In genomic region chr16:30561212-30561816, GRCh38 we compare ENCODE assay signal across 6 cellular contexts. TPM values are rescaled to one million over a fixed set of nuclear protein-coding genes. Genes with fewer than 3 reads are reported as not detected.
DNase-seq lines count a peak whose midpoint lies in the region; ATAC-seq and TF ChIP-seq lines count a peak whose summit lies in the region.

No MANE protein-coding gene starts in this region.

- in situ Hi-C loops in mammary epithelial cell (cut with MboI; ENCODE audit: low sequenced_read_pairs in 2 of 2): no loop called here

- no peak overlapping the region for H3K27ac ChIP-seq in mammary epithelial cell (ENCODE audit: insufficient read depth, low read depth, low read length)

- ATAC-seq in GM21717 (IDR thresholded peaks at IDR 0.05; ENCODE audit: unreplicated experiment): no peak
- ATAC-seq in activated CD4-positive, CD25-positive, alpha-beta regulatory T cell treated with anti-CD3 and anti-CD28 coated beads, Interleukin-2, amount 50 U/mL, for 24 hours: no peak

- no peak overlapping the region for H3K4me3 ChIP-seq in mammary epithelial cell (replicated peaks in 1 of 3; ENCODE audit: insufficient read depth in 1 of 3, low read depth in 2 of 3, low read length in 3 of 3)

- H2AFZ ChIP-seq in mammary epithelial cell (ENCODE audit: low read depth, low read length): peak overlapping the region; percentile 76

- H3K9ac ChIP-seq in mammary epithelial cell (ENCODE audit: insufficient read depth, low read length): no peak overlapping the region

- peaks cover 43% of the 10 kb centered on the region for H3K4me1 Mint-ChIP-seq in nephron progenitor cell

- H3K4me3 Mint-ChIP-seq in nephron progenitor cell: peak overlapping the region; percentile 48

- DNase-seq in mammary epithelial cell: no peak
- no peak for DNase-seq in nephron progenitor cell
- DNase-seq in mucosa of gallbladder (ENCODE audit: low spot score): no peak

- H3K9me3 ChIP-seq in mammary epithelial cell (replicated peaks; ENCODE audit: insufficient read depth, low read length): no peaks in the 10 kb centered on the region

- CTCF ChIA-PET in mammary epithelial cell (lab: Charles Lee; ENCODE audit: low non-redundant PET): interaction anchor here (0.7 kb wide), 1 partner anchor 18 kb away, joined by 3 read pairs; no protein-coding TSS in a partner anchor

- H4K20me1 ChIP-seq in mammary epithelial cell (ENCODE audit: insufficient read depth, low read length): no peaks in the 10 kb centered on the region

- TF ChIP-seq CTCF in mammary epithelial cell (conservative IDR thresholded peaks at IDR 0.05 in 1 of 2, IDR thresholded peaks at IDR 0.05 in 1 of 2; ENCODE audit: extremely low read depth in 1 of 2, insufficient read depth in 1 of 2, low read depth in 1 of 2, low read length in 2 of 2) (no peak), nephron progenitor cell (IDR thresholded peaks at IDR 0.05) (no peak)

- H3K27me3 ChIP-seq in mammary epithelial cell (ENCODE audit: insufficient read depth, low read length): no peaks in the 10 kb centered on the region

- no peaks in the 10 kb centered on the region for H3K36me3 ChIP-seq in mammary epithelial cell (ENCODE audit: insufficient read depth, low read length)

- H3K9me3 Mint-ChIP-seq in nephron progenitor cell: no peaks in the 10 kb centered on the region

- H3K4me2 ChIP-seq in mammary epithelial cell (ENCODE audit: insufficient read depth, low read depth, low read length): peak overlapping the region; percentile 52

- intact Hi-C loops in mammary epithelial cell (cut with micrococcal nuclease): no loop called here

- peak; percentile 49 for TF ChIP-seq POLR2A in GM15510 (IDR thresholded peaks at IDR 0.05; ENCODE audit: borderline replicate concordance, extremely low read depth, insufficient read length)

- peaks cover 21% of the 10 kb centered on the region for H3K27me3 Mint-ChIP-seq in nephron progenitor cell (ENCODE audit: low read depth, poor library complexity)

- H3K27ac Mint-ChIP-seq in nephron progenitor cell: peak overlapping the region; percentile 89

- no TSS peak for BruUV-seq in mammary epithelial cell (replicated peaks; lab: Mats Ljungman, UMichigan)

- peaks cover 9% of the 10 kb centered on the region for H3K4me1 ChIP-seq in mammary epithelial cell (ENCODE audit: insufficient read depth, low read length)

- 42% methylated on average over 23 of the region's 45 CpGs for WGBS in mammary epithelial cell (ENCODE audit: low coverage, missing lambda C conversion rate)

- peaks cover 12% of the 10 kb centered on the region for H3K79me2 ChIP-seq in mammary epithelial cell (ENCODE audit: insufficient read depth, low read length)

- dilution Hi-C loops in mammary epithelial cell (cut with HindIII; ENCODE audit: low sequenced_read_pairs): no loop called here

- H3K36me3 Mint-ChIP-seq in nephron progenitor cell (ENCODE audit: low read depth): peaks cover 2% of the 10 kb centered on the region

RNA-seq across cellular contexts. Expression of gene ZNF764, which starts 3.1 kb away (rescaled TPM):
- total RNA-seq in mammary epithelial cell (1 to 10 TPM; 5.5 to 6.6 TPM), mucosa of gallbladder (12.1 TPM)
- polyA plus RNA-seq in mammary epithelial cell: 2.8 TPM
- polyA minus RNA-seq in mammary epithelial cell: not detected

RNA-seq across cellular contexts. Expression of gene ZNF688, which starts 10.2 kb away (rescaled TPM):
- 10 to 100 TPM in 1 of 2 donors, 1 to 10 TPM in 1; 6.2 to 10.6 TPM for total RNA-seq in mammary epithelial cell
- 3.4 TPM for polyA plus RNA-seq in mammary epithelial cell
- 9.4 TPM for polyA minus RNA-seq in mammary epithelial cell
- 23.5 TPM for total RNA-seq in mucosa of gallbladder

RNA-seq across cellular contexts. Expression of gene ZNF785, which starts 24.2 kb away (rescaled TPM):
- total RNA-seq in mammary epithelial cell (1 to 10 TPM; 7.6 to 8.0 TPM), mucosa of gallbladder (24.0 TPM)
- polyA plus RNA-seq in mammary epithelial cell: 3.2 TPM
- 6.5 TPM for polyA minus RNA-seq in mammary epithelial cell

RNA-seq across cellular contexts. Expression of gene ZNF747, which starts 26.7 kb away (rescaled TPM):
- total RNA-seq in mammary epithelial cell: 10 to 100 TPM in 1 of 2 donors, 1 to 10 TPM in 1; 6.7 to 11.0 TPM
- polyA plus RNA-seq in mammary epithelial cell: 4.8 TPM
- 6.8 TPM for polyA minus RNA-seq in mammary epithelial cell
- 11.9 TPM for total RNA-seq in mucosa of gallbladder

RNA-seq across cellular contexts. Expression of gene ZNF768, which starts 34.9 kb away (rescaled TPM):
- 10 to 100 TPM; 30.5 to 40.7 TPM for total RNA-seq in mammary epithelial cell
- 18.5 TPM for polyA plus RNA-seq in mammary epithelial cell
- 13.4 TPM for polyA minus RNA-seq in mammary epithelial cell
- total RNA-seq in mucosa of gallbladder: 61.1 TPM
